ENCODE assay signal across 9 cellular contexts in genomic region chr7:130490888-130491771, GRCh38. TPM values are rescaled to one million over a fixed set of nuclear protein-coding genes. Genes with fewer than 3 reads are reported as not detected.
A peak's percentile ranks its signal among the peaks of the same experiment; 100 is the strongest.
DNase-seq lines count a peak whose midpoint lies in the region; ATAC-seq and TF ChIP-seq lines count a peak whose summit lies in the region.
"Had no signal": no experiment of that assay in that cellular context is flagged by ENCODE, and none has a peak within 500 bp of the region (broad histone marks: within the 10 kb centered on the region; RNA-seq: fewer than 3 reads in every experiment).

No MANE protein-coding gene starts in this region.

- POLR2A ChIA-PET in activated naive CD8-positive, alpha-beta T cell treated with anti-CD3 and anti-CD28 coated beads, Interleukin-2, amount 10 ng/mL, durations not matched to agents 7 days and 5 days (lab: Charles Lee): no interaction called here

- H3K4me3 ChIP-seq in left ventricle myocardium inferior (peak overlapping the region; percentile 63), prostate gland (peak overlapping the region; percentile 19 to 31)

- H3K4me1 Mint-ChIP-seq in activated naive CD8-positive, alpha-beta T cell treated with anti-CD3 and anti-CD28 coated beads, Interleukin-2, amount 10 ng/mL, durations not matched to agents 7 days and 5 days: peaks cover 17% of the 10 kb centered on the region

- H3K9me3 ChIP-seq in left ventricle myocardium inferior (replicated peaks): no peaks in the 10 kb centered on the region
- H3K9me3 ChIP-seq in prostate gland: no peaks in the 10 kb centered on the region

- DNase-seq in AG09319 (ENCODE audit: extremely low read depth, low read depth) (no peak), HK-2 (ENCODE audit: unreplicated experiment) (peak; percentile 34), left ventricle myocardium inferior (no peak), prostate gland (ENCODE audit: low spot score) (peak; percentile 36)
- DNase-seq in activated naive CD8-positive, alpha-beta T cell treated with anti-CD3 and anti-CD28 coated beads, Interleukin-2, amount 10 ng/mL, durations not matched to agents 7 days and 5 days: peak; percentile 74

- 58% methylated on average over 58 of the region's 61 CpGs for WGBS in prostate gland

- peaks cover 5% of the 10 kb centered on the region for H3K36me3 Mint-ChIP-seq in activated naive CD8-positive, alpha-beta T cell treated with anti-CD3 and anti-CD28 coated beads, Interleukin-2, amount 10 ng/mL, durations not matched to agents 7 days and 5 days

- H3K27me3 ChIP-seq in left ventricle myocardium inferior (ENCODE audit: low read depth) (peaks cover 48% of the 10 kb centered on the region), prostate gland (replicated peaks; ENCODE audit: insufficient read depth) (no peaks in the 10 kb centered on the region)

- no peaks in the 10 kb centered on the region for H3K9me3 Mint-ChIP-seq in activated naive CD8-positive, alpha-beta T cell treated with anti-CD3 and anti-CD28 coated beads, Interleukin-2, amount 10 ng/mL, durations not matched to agents 7 days and 5 days

- H3K4me1 ChIP-seq in left ventricle myocardium inferior (peaks cover 41% of the 10 kb centered on the region), prostate gland (replicated peaks) (peaks cover 4% of the 10 kb centered on the region)

- H3K36me3 ChIP-seq in left ventricle myocardium inferior (no peaks in the 10 kb centered on the region), prostate gland (no peaks in the 10 kb centered on the region)

- TF ChIP-seq CTCF in AG09319 (IDR thresholded peaks at IDR 0.05; ENCODE audit: low read depth, low read length): peak; percentile 31
- TF ChIP-seq CTCF in left ventricle myocardium inferior (IDR thresholded peaks at IDR 0.05; ENCODE audit: borderline replicate concordance): peak; percentile 59
- peak in 3 of 4 experiments; percentile 38 to 68 (median 45) for TF ChIP-seq CTCF in prostate gland (IDR thresholded peaks at IDR 0.05)

- intact Hi-C loops in left ventricle myocardium inferior (cut with micrococcal nuclease) (no loop called here), prostate gland (cut with DNase I) (no loop called here)

- peak; percentile 38 for ATAC-seq in activated naive CD8-positive, alpha-beta T cell treated with anti-CD3 and anti-CD28 coated beads, Interleukin-2, amount 10 ng/mL, durations not matched to agents 7 days and 5 days (ENCODE audit: low read depth)
- ATAC-seq in HG02840 (IDR thresholded peaks at IDR 0.05; ENCODE audit: low FRiP score, unreplicated experiment) (no peak), HG03469 (IDR thresholded peaks at IDR 0.05; ENCODE audit: unreplicated experiment) (no peak), HG02642 (IDR thresholded peaks at IDR 0.05; ENCODE audit: poor library complexity, unreplicated experiment) (no peak)

- H3K4me3 Mint-ChIP-seq in activated naive CD8-positive, alpha-beta T cell treated with anti-CD3 and anti-CD28 coated beads, Interleukin-2, amount 10 ng/mL, durations not matched to agents 7 days and 5 days: peak overlapping the region; percentile 73

- H3K27ac Mint-ChIP-seq in activated naive CD8-positive, alpha-beta T cell treated with anti-CD3 and anti-CD28 coated beads, Interleukin-2, amount 10 ng/mL, durations not matched to agents 7 days and 5 days: no peak overlapping the region

- H3K27ac ChIP-seq in left ventricle myocardium inferior (replicated peaks) (no peak overlapping the region), prostate gland (no peak overlapping the region)
- H3K27ac ChIP-seq: epithelial cell of prostate had no signal

- peaks cover 47% of the 10 kb centered on the region for H3K27me3 Mint-ChIP-seq in activated naive CD8-positive, alpha-beta T cell treated with anti-CD3 and anti-CD28 coated beads, Interleukin-2, amount 10 ng/mL, durations not matched to agents 7 days and 5 days

- no peak for TF ChIP-seq POLR2A in prostate gland (IDR thresholded peaks at IDR 0.05)

RNA-seq across cellular contexts. Expression of gene MEST, which starts 0.8 kb away (rescaled TPM):
- 10 to 100 TPM in 1 of 2 experiments, 1 to 10 TPM in 1; 8.7 to 11.6 TPM for total RNA-seq in activated naive CD8-positive, alpha-beta T cell treated with anti-CD3 and anti-CD28 coated beads, Interleukin-2, amount 10 ng/mL, durations not matched to agents 7 days and 5 days
- total RNA-seq in left ventricle myocardium inferior: 4.9 TPM
- total RNA-seq in prostate gland: 10 to 100 TPM; 31.1 to 41.6 TPM

RNA-seq across cellular contexts. Expression of gene CEP41, which starts 50.3 kb away (rescaled TPM):
- 10 to 100 TPM; 27.1 to 28.7 TPM for total RNA-seq in activated naive CD8-positive, alpha-beta T cell treated with anti-CD3 and anti-CD28 coated beads, Interleukin-2, amount 10 ng/mL, durations not matched to agents 7 days and 5 days
- total RNA-seq in left ventricle myocardium inferior (5.8 TPM), prostate gland (10 to 100 TPM in 1 of 2 donors, 1 to 10 TPM in 1; 6.6 to 16.2 TPM)

Comparison
In these comparisons a context has a peak if more than half of its experiments do, and no peak if none do; other contexts are left out.
1. DNase-seq: peak in HK-2 (single experiment), activated naive CD8-positive, alpha-beta T cell treated with anti-CD3 and anti-CD28 coated beads, Interleukin-2, amount 10 ng/mL, durations not matched to agents 7 days and 5 days (single experiment) and prostate gland (single experiment); none in AG09319 (single experiment) and left ventricle myocardium inferior (single experiment).
2. Peak in every context shown above with its lines, with median percentiles within 50 percentile points of each other: CTCF ChIP-seq.